Comparison of ENCODE assay signal across 19 cellular contexts in the genomic region with DNA sequence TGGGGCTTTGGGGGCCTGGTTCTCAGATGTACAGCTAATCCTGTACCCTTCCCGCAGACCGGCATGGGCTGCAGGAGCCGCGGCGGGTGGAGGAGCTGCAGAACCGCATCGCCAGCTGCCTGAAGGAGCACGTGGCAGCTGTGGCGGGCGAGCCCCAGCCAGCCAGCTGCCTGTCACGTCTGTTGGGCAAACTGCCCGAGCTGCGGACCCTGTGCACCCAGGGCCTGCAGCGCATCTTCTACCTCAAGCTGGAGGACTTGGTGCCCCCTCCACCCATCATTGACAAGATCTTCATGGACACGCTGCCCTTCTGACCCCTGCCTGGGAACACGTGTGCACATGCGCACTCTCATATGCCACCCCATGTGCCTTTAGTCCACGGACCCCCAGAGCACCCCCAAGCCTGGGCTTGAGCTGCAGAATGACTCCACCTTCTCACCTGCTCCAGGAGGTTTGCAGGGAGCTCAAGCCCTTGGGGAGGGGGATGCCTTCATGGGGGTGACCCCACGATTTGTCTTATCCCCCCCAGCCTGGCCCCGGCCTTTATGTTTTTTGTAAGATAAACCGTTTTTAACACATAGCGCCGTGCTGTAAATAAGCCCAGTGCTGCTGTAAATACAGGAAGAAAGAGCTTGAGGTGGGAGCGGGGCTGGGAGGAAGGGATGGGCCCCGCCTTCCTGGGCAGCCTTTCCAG. TPM values are rescaled to one million over a fixed set of nuclear protein-coding genes. Genes with fewer than 3 reads are reported as not detected.
A peak's percentile ranks its signal among the peaks of the same experiment; 100 is the strongest.
DNase-seq lines count a peak whose midpoint lies in the region; ATAC-seq and TF ChIP-seq lines count a peak whose summit lies in the region.
"Had no signal": no experiment of that assay in that cellular context is flagged by ENCODE, and none has a peak within 500 bp of the region (broad histone marks: within the 10 kb centered on the region; RNA-seq: fewer than 3 reads in every experiment).

No MANE protein-coding gene starts in this region.

- peak; percentile 31 for DNase-seq in NCI-H82 (lab: John Stamatoyannopoulos, UW)
- DNase-seq in NCI-H82 treated with DMSO at 0.1 percent for 48 hours (lab: John Stamatoyannopoulos, UW; ENCODE audit: unreplicated experiment): no peak
- DNase-seq in NCI-H526 treated with DMSO at 0.1 percent for 48 hours (lab: John Stamatoyannopoulos, UW): peak; percentile 34
- DNase-seq in fibroblast of villous mesenchyme (ENCODE audit: low read depth): peak; percentile 52
- peak in 1 of 2 donors; percentile 35 for DNase-seq in gastrocnemius medialis
- no peak for DNase-seq in AG08395 (ENCODE audit: low spot score)
- DNase-seq in stimulated activated CD4-positive, alpha-beta T cell treated with anti-CD3 and anti-CD28 coated beads, Interleukin-2, amount 100 ng/mL, for 24 hours: no peak
- DNase-seq in dedifferentiated amniotic fluid mesenchymal stem cell (ENCODE audit: extremely low spot score): no peak
- DNase-seq: activated CD8-positive, alpha-beta memory T cell treated with anti-CD3 and anti-CD28 coated beads, Interleukin-2, amount 10 ng/mL, durations not matched to agents 7 days and 5 days; activated naive CD8-positive, alpha-beta T cell treated with anti-CD3 and anti-CD28 coated beads, Interleukin-2, amount 10 ng/mL, durations not matched to agents 7 days and 5 days; cortex of kidney; DND-41; foreskin keratinocyte; HCEC 1CT; natural killer cell; NCI-H187 treated with DMSO at 0.1 percent for 48 hours; spleen had no signal

- peak overlapping the region; percentile 41 to 98 (median 92) for H3K27ac ChIP-seq in gastrocnemius medialis
- H3K27ac ChIP-seq: foreskin keratinocyte had no signal

- no peaks in the 10 kb centered on the region for H3K27me3 ChIP-seq in gastrocnemius medialis
- H3K27me3 ChIP-seq: foreskin keratinocyte, spleen, uterus had no signal

- H3K4me3 ChIP-seq in fibroblast of villous mesenchyme (ENCODE audit: low read depth, low read length) (no peak overlapping the region), gastrocnemius medialis (no peak overlapping the region)
- H3K4me3 ChIP-seq: spleen, uterus had no signal

- ATAC-seq in gastrocnemius medialis: no peak
- ATAC-seq: activated CD8-positive, alpha-beta memory T cell treated with anti-CD3 and anti-CD28 coated beads, Interleukin-2, amount 10 ng/mL, durations not matched to agents 7 days and 5 days; foreskin keratinocyte had no signal

- H3K4me1 ChIP-seq in gastrocnemius medialis: peaks cover 12 to 27% of the 10 kb centered on the region in 2 donors
- H3K4me1 ChIP-seq: foreskin keratinocyte had no signal

- intact Hi-C loops in gastrocnemius medialis (cut with DNase I; ENCODE audit: low total_unique reads): no loop called here

- TF ChIP-seq POLR2A in gastrocnemius medialis (IDR thresholded peaks at IDR 0.05): peak in 1 of 2 donors; percentile 14

- H3K36me3 ChIP-seq in gastrocnemius medialis: peaks cover 0 to 56% of the 10 kb centered on the region in 2 donors
- H3K36me3 ChIP-seq: uterus had no signal

- no peaks in the 10 kb centered on the region for H3K9me3 ChIP-seq in gastrocnemius medialis
- H3K9me3 ChIP-seq: spleen, uterus had no signal

- TF ChIP-seq CTCF in fibroblast of villous mesenchyme (IDR thresholded peaks at IDR 0.05; ENCODE audit: insufficient read depth, low read depth, low read length) (no peak), gastrocnemius medialis (IDR thresholded peaks at IDR 0.05 in 4 of 5, conservative IDR thresholded peaks at IDR 0.05 in 1 of 5) (no peak)

- in situ Hi-C loops in gastrocnemius medialis (cut with MboI; ENCODE audit: low sequenced_read_pairs in 4 of 4): no loop called here

RNA-seq across cellular contexts. Expression of a gene that starts 7.5 kb away (rescaled TPM):
- total RNA-seq in fibroblast of villous mesenchyme (2.2 and 2.9 TPM in 2 replicates), gastrocnemius medialis (100 to 1,000 TPM in 2 of 4 donors, 10 to 100 TPM in 2; 36.3 to 248 (median 90.1) TPM)

RNA-seq across cellular contexts. Expression of a gene that starts 11.0 kb away (rescaled TPM):
- total RNA-seq in fibroblast of villous mesenchyme (70.0 and 71.8 TPM in 2 replicates), gastrocnemius medialis (10 to 100 TPM; 23.3 to 49.4 (median 37.3) TPM)

RNA-seq across cellular contexts. Expression of a gene that starts 20.7 kb away (rescaled TPM):
- total RNA-seq in fibroblast of villous mesenchyme (0.32 and 0.43 TPM in 2 replicates), gastrocnemius medialis (not detected)
- total RNA-seq: activated CD8-positive, alpha-beta memory T cell treated with anti-CD3 and anti-CD28 coated beads, Interleukin-2, amount 10 ng/mL, durations not matched to agents 7 days and 5 days; activated naive CD8-positive, alpha-beta T cell treated with anti-CD3 and anti-CD28 coated beads, Interleukin-2, amount 10 ng/mL, durations not matched to agents 7 days and 5 days; foreskin keratinocyte; kidney epithelial cell; natural killer cell; uterus had no signal

RNA-seq across cellular contexts. Expression of a gene that starts 52.0 kb away (rescaled TPM):
- total RNA-seq in fibroblast of villous mesenchyme (2.2 and 7.7 TPM in 2 replicates), gastrocnemius medialis (10 to 100 TPM in 2 of 4 donors, 1 to 10 TPM in 2; 9.3 to 14.9 (median 11.8) TPM)

Comparison
In these comparisons a context has a peak if more than half of its experiments do, and no peak if none do; other contexts are left out.
1. DNase-seq: peak in NCI-H82 (single experiment), NCI-H526 treated with DMSO at 0.1 percent for 48 hours (single experiment) and fibroblast of villous mesenchyme (single experiment); none in NCI-H82 treated with DMSO at 0.1 percent for 48 hours (single experiment), AG08395 (single experiment), stimulated activated CD4-positive, alpha-beta T cell treated with anti-CD3 and anti-CD28 coated beads, Interleukin-2, amount 100 ng/mL, for 24 hours (0 of 2) and dedifferentiated amniotic fluid mesenchymal stem cell (single experiment).